In the genomic region with DNA sequence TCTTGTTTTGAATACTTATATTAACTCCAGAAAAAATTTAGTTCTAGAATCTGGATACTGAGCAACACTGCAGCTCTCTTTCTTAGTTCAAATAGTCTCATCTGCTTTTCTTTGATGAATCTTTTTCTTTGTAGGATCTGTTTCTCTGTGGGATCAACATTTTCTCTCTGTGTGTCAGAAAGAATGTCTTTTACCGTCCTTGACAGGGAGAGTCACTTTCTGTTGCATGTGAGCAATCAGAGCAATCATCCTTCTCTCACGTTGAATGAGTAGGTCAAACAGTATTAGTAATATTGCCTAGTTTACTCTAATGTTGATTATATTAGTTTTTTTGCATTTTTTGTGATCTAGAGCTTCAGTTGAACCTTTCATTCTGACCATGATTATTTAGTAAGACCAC, we compare ENCODE assay signal across 22 cellular contexts.
DNase-seq lines count a peak whose midpoint lies in the region; TF ChIP-seq lines count a peak whose summit lies in the region.
"Had no signal": no experiment of that assay in that cellular context is flagged by ENCODE, and none has a peak within 500 bp of the region (broad histone marks: within the 10 kb centered on the region; RNA-seq: fewer than 3 reads in every experiment).

No MANE protein-coding gene starts in this region.

- DNase-seq in AG10803 (ENCODE audit: low read depth) (peak; percentile 11), GM23248 (peak; percentile 28), M059J (ENCODE audit: low read depth) (peak; percentile 71), osteoblast (ENCODE audit: insufficient read length, low spot score, missing footprints) (no peak), tibial nerve (ENCODE audit: low spot score in 2 of 2) (no peak), NCI-H524 (lab: John Stamatoyannopoulos, UW) (no peak), cortex of kidney (lab: John Stamatoyannopoulos, UW) (no peak)
- DNase-seq: Caco-2; CD8-positive, alpha-beta T cell; Karpas-422; MG63; NCI-H1694; NCI-H2081 treated with DMSO at 0.1 percent for 48 hours; NCI-H2171 treated with DMSO at 0.1 percent for 48 hours; NCI-H345; NCI-H774; NK-92 treated with Interleukin-12 subunit alpha and Interleukin-12 subunit beta, amount 100 ng/mL, for 24 hours; PC-3; SK-N-SH; SW 1271 had no signal

- no peaks in the 10 kb centered on the region for H3K27me3 ChIP-seq in GM23248 (replicated peaks; ENCODE audit: insufficient read depth)
- no peaks in the 10 kb centered on the region for H3K27me3 ChIP-seq in osteoblast (ENCODE audit: insufficient read depth, low read length)
- H3K27me3 ChIP-seq in tibial nerve = no peaks in the 10 kb centered on the region
- H3K27me3 ChIP-seq: MG63 had no signal

- H3K4me2 ChIP-seq in GM23248 (ENCODE audit: unreplicated experiment) (no peak overlapping the region), osteoblast (ENCODE audit: insufficient read depth, low read length) (no peak overlapping the region)
- H3K4me2 ChIP-seq: SK-N-SH had no signal

- H3K9me3 ChIP-seq in GM23248 (ENCODE audit: low read depth) (no peaks in the 10 kb centered on the region), osteoblast (ENCODE audit: low read depth, low read length) (no peaks in the 10 kb centered on the region), tibial nerve (no peaks in the 10 kb centered on the region)
- H3K9me3 ChIP-seq: Caco-2, MG63, SK-N-SH had no signal

- TF ChIP-seq EP300 in tibial nerve (IDR thresholded peaks at IDR 0.05) = no peak

- in situ Hi-C loops in GM23248 (cut with MboI) = no loop called here

- H4K20me1 ChIP-seq in GM23248 (ENCODE audit: insufficient read depth) (no peaks in the 10 kb centered on the region), osteoblast (ENCODE audit: insufficient read depth, low read length) (no peaks in the 10 kb centered on the region)

- H3F3A ChIP-seq in GM23248 (ENCODE audit: insufficient read depth) = no peaks in the 10 kb centered on the region

- no peaks in the 10 kb centered on the region for H3K36me3 ChIP-seq in GM23248 (ENCODE audit: low read depth)
- no peaks in the 10 kb centered on the region for H3K36me3 ChIP-seq in osteoblast (ENCODE audit: insufficient read depth, low read length)
- H3K36me3 ChIP-seq in tibial nerve = peaks cover 0 to 4% (median 0%) of the 10 kb centered on the region in 3 donors
- H3K36me3 ChIP-seq: MG63 had no signal

- H3K9me2 ChIP-seq in GM23248 (ENCODE audit: insufficient read depth) = no peaks in the 10 kb centered on the region
- H3K9me2 ChIP-seq: SK-N-SH had no signal

- WGBS in GM23248 (ENCODE audit: low coverage in 1 of 2, low lambda C conversion rate in 2 of 2, missing lambda C conversion rate in 2 of 2), 2 experiments = 58% methylated on average over 2 of the region's 2 CpGs
- WGBS in tibial nerve, 2 donors = 89 to 91% methylated on average over 2 of the region's 2 CpGs

- no peak overlapping the region for H2AFZ ChIP-seq in GM23248
- peak overlapping the region; percentile 10 for H2AFZ ChIP-seq in osteoblast (ENCODE audit: low read length)

- TF ChIP-seq POLR2A in tibial nerve (IDR thresholded peaks at IDR 0.05) = no peak

- peaks cover 9% of the 10 kb centered on the region; the same call in 1 of the 2 replicates for H3K4me1 ChIP-seq in GM23248 (ENCODE audit: insufficient read depth)
- peaks cover 27% of the 10 kb centered on the region for H3K4me1 ChIP-seq in osteoblast (ENCODE audit: insufficient read depth, low read length)
- H3K4me1 ChIP-seq in tibial nerve = no peaks in the 10 kb centered on the region
- H3K4me1 ChIP-seq: Caco-2 had no signal

- H3K4me3 ChIP-seq in AG10803 (ENCODE audit: low read length) (no peak overlapping the region), GM23248 (no peak overlapping the region), osteoblast (ENCODE audit: insufficient read depth, low read length) (no peak overlapping the region), tibial nerve (no peak overlapping the region)
- H3K4me3 ChIP-seq: MG63 had no signal

- H3K27ac ChIP-seq in GM23248 (no peak overlapping the region), osteoblast (ENCODE audit: low read depth, low read length) (no peak overlapping the region), tibial nerve (no peak overlapping the region)
- H3K27ac ChIP-seq: C4-2B, HL-60 had no signal

- no peak overlapping the region for H3K9ac ChIP-seq in GM23248
- H3K9ac ChIP-seq: SK-N-SH had no signal

- TF ChIP-seq CTCF in AG10803 (conservative IDR thresholded peaks at IDR 0.05; ENCODE audit: low read length) (no peak), osteoblast (IDR thresholded peaks at IDR 0.05; ENCODE audit: extremely low read depth, low read depth, low read length) (no peak), tibial nerve (IDR thresholded peaks at IDR 0.05) (no peak)

- H3K79me2 ChIP-seq in GM23248 (ENCODE audit: insufficient read depth) = no peaks in the 10 kb centered on the region
- no peaks in the 10 kb centered on the region for H3K79me2 ChIP-seq in osteoblast (ENCODE audit: insufficient read depth, low read length)

Comparison
In these comparisons a context has a peak if more than half of its experiments do, and no peak if none do; other contexts are left out.
1. DNase-seq: peak in AG10803 (single experiment), GM23248 (single experiment) and M059J (single experiment); none in osteoblast (single experiment), tibial nerve (0 of 2), NCI-H524 (0 of 2) and cortex of kidney (single experiment).